18 cellular contexts compared by ENCODE assay signal in genomic region chr12:119500209-119500608, GRCh38.
"Had no signal": no experiment of that assay in that cellular context is flagged by ENCODE, and none has a peak within 500 bp of the region (broad histone marks: within the 10 kb centered on the region; RNA-seq: fewer than 3 reads in every experiment).

No MANE protein-coding gene starts in this region.

- H3K27me3 ChIP-seq: pancreas, upper lobe of right lung had no signal

- H3K27ac Mint-ChIP-seq: activated CD4-positive, alpha-beta memory T cell treated with anti-CD3 and anti-CD28 coated beads, Interleukin-2, amount 10 ng/mL, durations not matched to agents 7 days and 5 days; activated CD8-positive, alpha-beta memory T cell treated with anti-CD3 and anti-CD28 coated beads, Interleukin-2, amount 10 ng/mL, durations not matched to agents 7 days and 5 days; activated naive CD8-positive, alpha-beta T cell treated with anti-CD3 and anti-CD28 coated beads for 36 hours; effector memory CD8-positive, alpha-beta T cell; natural killer cell; T-helper 2 cell treated with Interferon-gamma antibody and Interleukin-4, amounts not matched to agents 5 μg/mL and 100 μg/mL, for 36 hours had no signal

- H3K9me3 Mint-ChIP-seq: activated CD4-positive, alpha-beta memory T cell treated with anti-CD3 and anti-CD28 coated beads, Interleukin-2, amount 10 ng/mL, durations not matched to agents 7 days and 5 days; activated naive CD8-positive, alpha-beta T cell treated with anti-CD3 and anti-CD28 coated beads for 36 hours; effector memory CD8-positive, alpha-beta T cell; natural killer cell; T-helper 2 cell treated with Interferon-gamma antibody and Interleukin-4, amounts not matched to agents 5 μg/mL and 100 μg/mL, for 36 hours had no signal

- H3K36me3 Mint-ChIP-seq: activated CD8-positive, alpha-beta memory T cell treated with anti-CD3 and anti-CD28 coated beads, Interleukin-2, amount 10 ng/mL, durations not matched to agents 7 days and 5 days; activated naive CD8-positive, alpha-beta T cell treated with anti-CD3 and anti-CD28 coated beads for 36 hours; natural killer cell had no signal

- H3K4me1 Mint-ChIP-seq: activated CD4-positive, alpha-beta memory T cell treated with anti-CD3 and anti-CD28 coated beads, Interleukin-2, amount 10 ng/mL, durations not matched to agents 7 days and 5 days; activated CD8-positive, alpha-beta memory T cell treated with anti-CD3 and anti-CD28 coated beads, Interleukin-2, amount 10 ng/mL, durations not matched to agents 7 days and 5 days; activated naive CD8-positive, alpha-beta T cell treated with anti-CD3 and anti-CD28 coated beads for 36 hours; natural killer cell had no signal

- H3K27ac ChIP-seq: neutrophil, pancreas, upper lobe of right lung had no signal

- H3K4me3 Mint-ChIP-seq: activated CD4-positive, alpha-beta memory T cell treated with anti-CD3 and anti-CD28 coated beads, Interleukin-2, amount 10 ng/mL, durations not matched to agents 7 days and 5 days; activated CD8-positive, alpha-beta memory T cell treated with anti-CD3 and anti-CD28 coated beads, Interleukin-2, amount 10 ng/mL, durations not matched to agents 7 days and 5 days; activated naive CD8-positive, alpha-beta T cell treated with anti-CD3 and anti-CD28 coated beads for 36 hours; effector memory CD8-positive, alpha-beta T cell; natural killer cell; T-helper 2 cell treated with Interferon-gamma antibody and Interleukin-4, amounts not matched to agents 5 μg/mL and 100 μg/mL, for 36 hours had no signal

- DNase-seq: activated CD4-positive, alpha-beta memory T cell treated with anti-CD3 and anti-CD28 coated beads, Interleukin-2, amount 10 ng/mL, durations not matched to agents 7 days and 5 days; activated CD4-positive, alpha-beta T cell treated with anti-CD3 and anti-CD28 coated beads for 48 hours; activated CD4-positive, CD25-positive, alpha-beta regulatory T cell; activated CD8-positive, alpha-beta memory T cell treated with anti-CD3 and anti-CD28 coated beads, Interleukin-2, amount 10 ng/mL, durations not matched to agents 7 days and 5 days; activated naive CD8-positive, alpha-beta T cell treated with anti-CD3 and anti-CD28 coated beads for 36 hours; amniotic stem cell; effector memory CD8-positive, alpha-beta T cell; head of caudate nucleus; natural killer cell; pancreas; stimulated activated CD4-positive, alpha-beta T cell treated with anti-CD3 and anti-CD28 coated beads, Interleukin-12 subunit alpha, Interleukin-12 subunit beta, amount 100 ng/mL, for 4 hours; stimulated activated CD4-positive, alpha-beta T cell treated with anti-CD3 and anti-CD28 coated beads, Interleukin-1b, Interleukin-23, amount 100 ng/mL, for 48 hours; stimulated activated CD8-positive, alpha-beta memory T cell treated with anti-CD3 and anti-CD28 coated beads, Interleukin-4, amount 100 ng/mL, for 48 hours; stimulated activated naive CD4-positive, alpha-beta T cell; upper lobe of right lung had no signal

- H3K36me3 ChIP-seq: neutrophil, pancreas, upper lobe of right lung had no signal

- H3K4me1 ChIP-seq: pancreas, upper lobe of right lung had no signal

- H3K9me3 ChIP-seq: neutrophil, pancreas, upper lobe of right lung had no signal

- ATAC-seq: activated CD8-positive, alpha-beta memory T cell treated with anti-CD3 and anti-CD28 coated beads, Interleukin-2, amount 10 ng/mL, durations not matched to agents 7 days and 5 days; effector memory CD8-positive, alpha-beta T cell; natural killer cell; pancreas; upper lobe of right lung had no signal

- H3K4me3 ChIP-seq: lung, pancreas, upper lobe of right lung had no signal
